Comparison of ENCODE assay signal across 8 cellular contexts in genomic region chr5:180831139-180832080, GRCh38. TPM values are rescaled to one million over a fixed set of nuclear protein-coding genes. Genes with fewer than 3 reads are reported as not detected.
DNase-seq lines count a peak whose midpoint lies in the region; ATAC-seq and TF ChIP-seq lines count a peak whose summit lies in the region.

No MANE protein-coding gene starts in this region.

- CTCF ChIA-PET in AG04449 (lab: Yijun Ruan, JAX), result interaction anchor here (0.5 to 2.9 kb wide), 10 partner anchors 9 to 321 kb away, joined by 3 to 7 read pairs (median 4); no protein-coding TSS in a partner anchor

- POLR2A ChIA-PET in AG04449 (lab: Yijun Ruan, JAX), result interaction anchor here (0.6 to 2.4 kb wide), 6 partner anchors 8 to 418 kb away, joined by 3 to 10 read pairs (median 6); no protein-coding TSS in a partner anchor

- TF ChIP-seq CTCF in AG04449 (IDR thresholded peaks at IDR 0.05; ENCODE audit: insufficient read depth, low read length, missing control alignments) (peak; percentile 4), lower leg skin (IDR thresholded peaks at IDR 0.05) (no peak)

- peak in 1 of 2 donors; percentile 68 for TF ChIP-seq POLR2A in lower leg skin (IDR thresholded peaks at IDR 0.05)

- H3K4me3 ChIP-seq in AG04449 (ENCODE audit: low read depth, low read length) (peak overlapping the region; percentile 95), lower leg skin (ENCODE audit: low read depth, poor library complexity, severe bottlenecking) (peak overlapping the region; percentile 97)

- ATAC-seq in GM18517 (IDR thresholded peaks at IDR 0.05; ENCODE audit: unreplicated experiment), result peak; percentile 70
- peak; percentile 62 for ATAC-seq in HG02981 (IDR thresholded peaks at IDR 0.05; ENCODE audit: unreplicated experiment)

- no peak for DNase-seq in AG04449 (ENCODE audit: low read depth, low spot score)
- peak; percentile 64 for DNase-seq in NCI-H2227 (lab: John Stamatoyannopoulos, UW; ENCODE audit: unreplicated experiment)
- peak; percentile 85 to 87 for DNase-seq in activated CD4-positive, alpha-beta T cell treated with anti-CD3 and anti-CD28 coated beads, Interleukin-2, amount 50 U/mL, for 48 hours
- DNase-seq in dermis blood vessel endothelial cell, result peak; percentile 78
- DNase-seq in lower leg skin (ENCODE audit: low spot score in 2 of 2), result peak; percentile 83 to 97
- DNase-seq in stimulated activated CD4-positive, alpha-beta T cell treated with anti-CD3 and anti-CD28 coated beads, Interleukin-4, amount 100 ng/mL, for 48 hours (ENCODE audit: low read depth in 2 of 2), result peak; percentile 61 to 76

- intact Hi-C loops in lower leg skin (cut with DNase I; ENCODE audit: low total_unique reads), result no loop called here

- WGBS in lower leg skin, 2 donors, result 2% methylated on average over 60 to 72 of the region's 80 CpGs

RNA-seq across cellular contexts. Expression of gene MGAT1, which starts 28.8 kb away (rescaled TPM):
- total RNA-seq in dermis blood vessel endothelial cell (124 and 164 TPM in 2 replicates), lower leg skin (100 to 1,000 TPM; 121 to 154 (median 138) TPM)

RNA-seq across cellular contexts. Expression of gene ZFP62, which starts 29.7 kb away (rescaled TPM):
- 21.5 and 23.1 TPM in 2 replicates for total RNA-seq in dermis blood vessel endothelial cell
- total RNA-seq in lower leg skin, result 10 to 100 TPM; 14.5 to 35.8 (median 31.1) TPM
